ENCODE assay signal across 8 cellular contexts in genomic region chr3:127822836-127823589, GRCh38. TPM values are rescaled to one million over a fixed set of nuclear protein-coding genes. Genes with fewer than 3 reads are reported as not detected.
A peak's percentile ranks its signal among the peaks of the same experiment; 100 is the strongest.
DNase-seq lines count a peak whose midpoint lies in the region; ATAC-seq, FAIRE-seq and TF ChIP-seq lines count a peak whose summit lies in the region.

No MANE protein-coding gene starts in this region.

- H3K27ac ChIP-seq in A549: peak overlapping the region; percentile 76 to 95

- DNase-seq in A549 (ENCODE audit: low read depth in 1 of 2, low spot score in 1 of 2) (peak in 1 of 2 experiments; percentile 50), GM10248 (ENCODE audit: extremely low spot score) (peak; percentile 62), germinal center (ENCODE audit: low spot score) (peak; percentile 60), nucleus accumbens (lab: John Stamatoyannopoulos, UW) (peak in 33 of 56 donors; percentile 25 to 75 (median 54)), RKO (ENCODE audit: low spot score) (no peak), NCI-H128 (lab: John Stamatoyannopoulos, UW; ENCODE audit: unreplicated experiment) (no peak)
- no peak for DNase-seq in activated CD4-positive, alpha-beta memory T cell treated with anti-CD3 and anti-CD28 coated beads, Interleukin-2, amount 10 ng/mL, durations not matched to agents 7 days and 5 days

- H3K36me3 Mint-ChIP-seq in activated CD4-positive, alpha-beta memory T cell treated with anti-CD3 and anti-CD28 coated beads, Interleukin-2, amount 10 ng/mL, durations not matched to agents 7 days and 5 days (ENCODE audit: low read depth): no peaks in the 10 kb centered on the region

- H3K4me3 ChIP-seq in A549: peak overlapping the region; percentile 76

- TF ChIP-seq EP300 in A549 (IDR thresholded peaks at IDR 0.05): no peak

- CTCF ChIA-PET in A549 (lab: Yijun Ruan, JAX) (interaction anchor here (0.6 to 3.4 kb wide), 9 partner anchors 9 to 148 kb away, joined by 3 to 13 read pairs (median 5); no protein-coding TSS in a partner anchor), GM10248 (lab: Yijun Ruan, JAX) (interaction anchor here (1.0 to 4.4 kb wide), 4 partner anchors 11 to 87 kb away, joined by 3 to 42 read pairs (median 4); no protein-coding TSS in a partner anchor)
- CTCF ChIA-PET in activated CD4-positive, alpha-beta memory T cell treated with anti-CD3 and anti-CD28 coated beads, Interleukin-2, amount 10 ng/mL, durations not matched to agents 7 days and 5 days (lab: Charles Lee): no interaction called here

- peak; percentile 35; the same call in 1 of the 2 replicates for TF ChIP-seq POLR2A in A549 (IDR thresholded peaks at IDR 0.05; ENCODE audit: low read length)

- no peak; a peak in 1 of 5 replicates for TF ChIP-seq RAD21 in A549 (conservative IDR thresholded peaks at IDR 0.05 in 1 of 2, IDR thresholded peaks at IDR 0.05 in 1 of 2)

- peaks cover 58% of the 10 kb centered on the region for H3K27me3 Mint-ChIP-seq in activated CD4-positive, alpha-beta memory T cell treated with anti-CD3 and anti-CD28 coated beads, Interleukin-2, amount 10 ng/mL, durations not matched to agents 7 days and 5 days

- H3K4me3 Mint-ChIP-seq in activated CD4-positive, alpha-beta memory T cell treated with anti-CD3 and anti-CD28 coated beads, Interleukin-2, amount 10 ng/mL, durations not matched to agents 7 days and 5 days: peak overlapping the region; percentile 72

- peaks cover 26% of the 10 kb centered on the region for H3K4me1 Mint-ChIP-seq in activated CD4-positive, alpha-beta memory T cell treated with anti-CD3 and anti-CD28 coated beads, Interleukin-2, amount 10 ng/mL, durations not matched to agents 7 days and 5 days

- TF ChIP-seq CTCF in A549 (IDR thresholded peaks at IDR 0.05) (peak; percentile 15; the same call in 2 of the 3 replicates), GM10248 (IDR thresholded peaks at IDR 0.05; ENCODE audit: control extremely low read depth, extremely low read depth, low read depth, missing control alignments) (peak; percentile 23)

- POLR2A ChIA-PET in A549 (lab: Yijun Ruan, JAX): interaction anchor here (1.0 to 1.3 kb wide), 2 partner anchors 32 to 75 kb away, joined by 3 read pairs; no protein-coding TSS in a partner anchor
- POLR2A ChIA-PET in GM10248 (lab: Yijun Ruan, JAX): interaction anchor here (0.6 kb wide), 1 partner anchor 19 kb away, joined by 3 read pairs; no protein-coding TSS in a partner anchor
- POLR2A ChIA-PET in activated CD4-positive, alpha-beta memory T cell treated with anti-CD3 and anti-CD28 coated beads, Interleukin-2, amount 10 ng/mL, durations not matched to agents 7 days and 5 days (lab: Charles Lee): no interaction called here

- peaks cover 10% of the 10 kb centered on the region; the same call in 2 of the 3 replicates for H3K9me3 ChIP-seq in A549

- FAIRE-seq in A549 (lab: Jason Lieb, UNC): no peak

- 0% methylated on average over 8 of the region's 98 CpGs for WGBS in A549 (ENCODE audit: missing lambda C conversion rate)

- peaks cover 2% of the 10 kb centered on the region for H3K9me3 Mint-ChIP-seq in activated CD4-positive, alpha-beta memory T cell treated with anti-CD3 and anti-CD28 coated beads, Interleukin-2, amount 10 ng/mL, durations not matched to agents 7 days and 5 days

- H3K4me1 ChIP-seq in A549: peaks cover 41% of the 10 kb centered on the region

- peak; percentile 50 to 69 for ATAC-seq in A549
- ATAC-seq in HG02973 (IDR thresholded peaks at IDR 0.05; ENCODE audit: unreplicated experiment): peak; percentile 32

- no peak overlapping the region for H3K27ac Mint-ChIP-seq in activated CD4-positive, alpha-beta memory T cell treated with anti-CD3 and anti-CD28 coated beads, Interleukin-2, amount 10 ng/mL, durations not matched to agents 7 days and 5 days

- H3K4me2 ChIP-seq in A549: peak overlapping the region; percentile 85

TF ChIP-seq in A549, 52 proteins besides CTCF, POLR2A, EP300 and RAD21:
- TF ChIP-seq FOXS1 (CRISPR knock-in tag; IDR thresholded peaks at IDR 0.05) (no peak), CHD2 (IDR thresholded peaks at IDR 0.05; ENCODE audit: low read length, partially characterized antibody) (no peak), ZFP36 (IDR thresholded peaks at IDR 0.05; ENCODE audit: borderline replicate concordance, partially characterized antibody) (no peak), MAZ (IDR thresholded peaks at IDR 0.05; ENCODE audit: borderline replicate concordance, low read depth, low read length) (no peak), FOSL2 (IDR thresholded peaks at IDR 0.05) (no peak), FOSL2 (CRISPR knock-in tag; IDR thresholded peaks at IDR 0.05) (no peak), SMC3 (IDR thresholded peaks at IDR 0.05) (no peak), E2F6 (IDR thresholded peaks at IDR 0.05; ENCODE audit: borderline replicate concordance, low read depth) (peak; percentile 40; the same call in 1 of the 2 replicates), NR3C1 (IDR thresholded peaks at IDR 0.05) (no peak), ZNF302 (CRISPR knock-in tag; IDR thresholded peaks at IDR 0.05) (no peak), RARB (CRISPR knock-in tag; IDR thresholded peaks at IDR 0.05) (no peak), NPAS2 (CRISPR knock-in tag; IDR thresholded peaks at IDR 0.05; ENCODE audit: borderline replicate concordance) (no peak), HOXB13 (CRISPR knock-in tag; IDR thresholded peaks at IDR 0.05; ENCODE audit: low read depth) (peak; percentile 54; the same call in 1 of the 2 replicates), MAX (IDR thresholded peaks at IDR 0.05) (peak; percentile 60), ATOH8 (CRISPR knock-in tag; IDR thresholded peaks at IDR 0.05; ENCODE audit: low read depth) (no peak), HOXB5 (CRISPR knock-in tag; IDR thresholded peaks at IDR 0.05) (peak; percentile 62; the same call in 1 of the 2 replicates)
- TF ChIP-seq, protein P1, sequence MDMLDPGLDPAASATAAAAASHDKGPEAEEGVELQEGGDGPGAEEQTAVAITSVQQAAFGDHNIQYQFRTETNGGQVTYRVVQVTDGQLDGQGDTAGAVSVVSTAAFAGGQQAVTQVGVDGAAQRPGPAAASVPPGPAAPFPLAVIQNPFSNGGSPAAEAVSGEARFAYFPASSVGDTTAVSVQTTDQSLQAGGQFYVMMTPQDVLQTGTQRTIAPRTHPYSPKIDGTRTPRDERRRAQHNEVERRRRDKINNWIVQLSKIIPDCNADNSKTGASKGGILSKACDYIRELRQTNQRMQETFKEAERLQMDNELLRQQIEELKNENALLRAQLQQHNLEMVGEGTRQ (IDR thresholded peaks at IDR 0.05): no peak
- TF ChIP-seq, protein P2, sequence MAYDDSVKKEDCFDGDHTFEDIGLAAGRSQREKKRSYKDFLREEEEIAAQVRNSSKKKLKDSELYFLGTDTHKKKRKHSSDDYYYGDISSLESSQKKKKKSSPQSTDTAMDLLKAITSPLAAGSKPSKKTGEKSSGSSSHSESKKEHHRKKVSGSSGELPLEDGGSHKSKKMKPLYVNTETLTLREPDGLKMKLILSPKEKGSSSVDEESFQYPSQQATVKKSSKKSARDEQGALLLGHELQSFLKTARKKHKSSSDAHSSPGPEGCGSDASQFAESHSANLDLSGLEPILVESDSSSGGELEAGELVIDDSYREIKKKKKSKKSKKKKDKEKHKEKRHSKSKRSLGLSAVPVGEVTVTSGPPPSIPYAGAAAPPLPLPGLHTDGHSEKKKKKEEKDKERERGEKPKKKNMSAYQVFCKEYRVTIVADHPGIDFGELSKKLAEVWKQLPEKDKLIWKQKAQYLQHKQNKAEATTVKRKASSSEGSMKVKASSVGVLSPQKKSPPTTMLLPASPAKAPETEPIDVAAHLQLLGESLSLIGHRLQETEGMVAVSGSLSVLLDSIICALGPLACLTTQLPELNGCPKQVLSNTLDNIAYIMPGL (CRISPR knock-in tag; IDR thresholded peaks at IDR 0.05; ENCODE audit: borderline replicate concordance): no peak

RNA-seq across cellular contexts. Expression of gene MGLL, which starts 0.7 kb away (rescaled TPM):
- 38.5 and 40.2 TPM in 2 replicates for polyA plus RNA-seq in A549 (2011; rRNA removed)
- 22.0 and 29.9 TPM in 2 replicates for polyA plus RNA-seq in A549 (2012; cell fraction: cytosol; rRNA removed)
- polyA plus RNA-seq in A549 (2012; cell fraction: nucleus; rRNA removed): 21.1 and 25.0 TPM in 2 replicates
- polyA plus RNA-seq in A549 (2017; fragmentation: RNase III; extraction: RNeasy Plus Mini Kit Qiagen cat#74134 plus additional on column Dnase treatment): 32.6 to 41.5 TPM (median 34.5 TPM) in 3 replicates
- polyA minus RNA-seq in A549 (2011; rRNA and poly(A)+ RNA removed): 41.6 and 58.3 TPM in 2 replicates
- total RNA-seq in activated CD4-positive, alpha-beta memory T cell treated with anti-CD3 and anti-CD28 coated beads, Interleukin-2, amount 10 ng/mL, durations not matched to agents 7 days and 5 days: 1 to 10 TPM; 1.5 to 1.7 TPM

Comparison
In these comparisons a context has a peak if more than half of its experiments do, and no peak if none do; other contexts are left out.
1. DNase-seq: peak in GM10248 (single experiment), germinal center (single experiment) and nucleus accumbens (33 of 56); none in activated CD4-positive, alpha-beta memory T cell treated with anti-CD3 and anti-CD28 coated beads, Interleukin-2, amount 10 ng/mL, durations not matched to agents 7 days and 5 days (single experiment), RKO (single experiment) and NCI-H128 (single experiment).